8 cellular contexts compared by ENCODE assay signal in genomic region chr4:39616112-39616511, GRCh38. TPM values are rescaled to one million over a fixed set of nuclear protein-coding genes. Genes with fewer than 3 reads are reported as not detected.
DNase-seq lines count a peak whose midpoint lies in the region; ATAC-seq, FAIRE-seq and TF ChIP-seq lines count a peak whose summit lies in the region.
"Not testable (repeated sequence)": the region's sequence is repeated elsewhere in the genome, so short reads cannot be mapped to it uniquely, and the experiment has no call there.

No MANE protein-coding gene starts in this region.

- H3K79me2 ChIP-seq in endothelial cell of umbilical vein (ENCODE audit: control insufficient read depth, insufficient read depth, low read length) = not testable (repeated sequence)

- H3K4me3 Mint-ChIP-seq in IgD-negative memory B cell = peak overlapping the region in 2 of 4 donors; percentile 19 to 71

- intact Hi-C loops in adrenal gland (cut with DNase I); endothelial cell of umbilical vein (cut with micrococcal nuclease): not testable (repeated sequence)

- H2BK15ac ChIP-seq in mesenchymal stem cell (ENCODE audit: low read depth, poor library complexity, severe bottlenecking) = peak overlapping the region; percentile 52

- H3K4me2 ChIP-seq in endothelial cell of umbilical vein (ENCODE audit: insufficient read depth, low read length) (peak overlapping the region; percentile 57), skeletal muscle satellite cell (ENCODE audit: low read length) (peak overlapping the region; percentile 22)
- H3K4me2 ChIP-seq in mesenchymal stem cell (ENCODE audit: low read length, poor library complexity, severe bottlenecking) = not testable (repeated sequence)

- H3K4ac ChIP-seq in mesenchymal stem cell (ENCODE audit: low read depth in 1 of 2, low read length in 2 of 2) = not testable (repeated sequence)

- peaks cover 10% of the 10 kb centered on the region for H3K79me1 ChIP-seq in mesenchymal stem cell (replicated peaks; ENCODE audit: low read length, poor library complexity, severe bottlenecking)

- H3K4me3 ChIP-seq in SJSA1; adrenal gland; endothelial cell of umbilical vein (replicated peaks in 1 of 3; ENCODE audit: insufficient read depth in 1 of 3, low read depth in 1 of 3, low read length in 3 of 3); mesenchymal stem cell (ENCODE audit: insufficient read depth in 1 of 2, low read depth in 1 of 2, low read length in 2 of 2); skeletal muscle satellite cell (ENCODE audit: low read length): not testable (repeated sequence)

- not testable (repeated sequence) for H3K27me3 Mint-ChIP-seq in IgD-negative memory B cell

- not testable (repeated sequence) for H2AFZ ChIP-seq in endothelial cell of umbilical vein (ENCODE audit: low read depth, low read length); mesenchymal stem cell (ENCODE audit: low read depth, low read length)

- H3K9me3 Mint-ChIP-seq in IgD-negative memory B cell = not testable (repeated sequence)

- not testable (repeated sequence) for BruUV-seq in endothelial cell of umbilical vein (replicated peaks; lab: Mats Ljungman, UMichigan)

- DNase-seq in SJSA1 (ENCODE audit: low read depth in 1 of 2, low spot score in 2 of 2); adrenal gland; endothelial cell of umbilical vein (ENCODE audit: low read depth, low spot score); mesenchymal stem cell: not testable (repeated sequence)

- not testable (repeated sequence) for TF ChIP-seq CTCF in 22Rv1 (IDR thresholded peaks at IDR 0.05); adrenal gland (IDR thresholded peaks at IDR 0.05); endothelial cell of umbilical vein (IDR thresholded peaks at IDR 0.05; ENCODE audit: extremely low read depth in 1 of 2, insufficient read depth in 1 of 2, low read depth in 1 of 2, low read length in 2 of 2)

- peak overlapping the region; percentile 36 for H3K27ac ChIP-seq in 22Rv1
- H3K27ac ChIP-seq in SJSA1 = peak overlapping the region; percentile 55
- H3K27ac ChIP-seq in adrenal gland = peak overlapping the region in 3 of 5 donors; percentile 0 to 43 (median 18)
- peak overlapping the region; percentile 40 for H3K27ac ChIP-seq in endothelial cell of umbilical vein (ENCODE audit: insufficient read depth, low read depth, low read length)
- H3K27ac ChIP-seq in mesenchymal stem cell (ENCODE audit: low read length, poor library complexity, severe bottlenecking) = peak overlapping the region; percentile 65

- H3K36me3 Mint-ChIP-seq in IgD-negative memory B cell = not testable (repeated sequence)

- H3K4me1 ChIP-seq in SJSA1 (replicated peaks) (peaks cover 51% of the 10 kb centered on the region), adrenal gland (replicated peaks in 1 of 2) (peaks cover 39 to 57% of the 10 kb centered on the region in 2 donors), endothelial cell of umbilical vein (ENCODE audit: control insufficient read depth, extremely low read depth, insufficient read depth, low read length) (peaks cover 37% of the 10 kb centered on the region), skeletal muscle satellite cell (ENCODE audit: control insufficient read depth, insufficient read depth, low read length) (peaks cover 69% of the 10 kb centered on the region)
- H3K4me1 ChIP-seq in mesenchymal stem cell (ENCODE audit: control insufficient read depth, insufficient read depth, low read depth, low read length) = not testable (repeated sequence)

- not testable (repeated sequence) for H4K20me1 ChIP-seq in endothelial cell of umbilical vein (replicated peaks; ENCODE audit: control insufficient read depth, extremely low read depth, insufficient read depth, low read length)

- peak overlapping the region; percentile 83 for H2AK5ac ChIP-seq in mesenchymal stem cell (ENCODE audit: low read length, severe bottlenecking)

- not testable (repeated sequence) for H4K8ac ChIP-seq in mesenchymal stem cell (ENCODE audit: low read length)

- not testable (repeated sequence) for H2BK120ac ChIP-seq in mesenchymal stem cell (ENCODE audit: low read depth, low read length)

- H4K91ac ChIP-seq in mesenchymal stem cell (ENCODE audit: low read length) = not testable (repeated sequence)

- 92 to 99% (median 97%) methylated on average over 6 of the region's 6 CpGs for WGBS in adrenal gland, 4 donors
- WGBS in mesenchymal stem cell = 95% methylated on average over 6 of the region's 6 CpGs

- H2BK12ac ChIP-seq in mesenchymal stem cell (ENCODE audit: low read length in 2 of 2) = not testable (repeated sequence)

- H3K4me1 Mint-ChIP-seq in IgD-negative memory B cell = peaks cover 41 to 48% (median 46%) of the 10 kb centered on the region in 3 donors

- H3K9ac ChIP-seq in endothelial cell of umbilical vein (replicated peaks; ENCODE audit: extremely low read depth, insufficient read depth, low read length) = not testable (repeated sequence)
- peak overlapping the region; percentile 48 for H3K9ac ChIP-seq in mesenchymal stem cell (ENCODE audit: low read length)
- H3K9ac ChIP-seq in skeletal muscle satellite cell (ENCODE audit: low read depth, low read length) = peak overlapping the region; percentile 46

- CTCF ChIA-PET in endothelial cell of umbilical vein (lab: Charles Lee) = interaction anchor here (0.8 to 2.3 kb wide), 2 partner anchors 9 to 11 kb away, joined by 3 to 6 read pairs; no protein-coding TSS in a partner anchor

- ATAC-seq in GM18505 (IDR thresholded peaks at IDR 0.05; ENCODE audit: unreplicated experiment) = not testable (repeated sequence)

- H3K9me1 ChIP-seq in endothelial cell of umbilical vein (replicated peaks; ENCODE audit: control insufficient read depth, extremely low read depth, insufficient read depth, low read length) = not testable (repeated sequence)

- peak; percentile 23 for TF ChIP-seq POLR2A in GM18505 (IDR thresholded peaks at IDR 0.05; ENCODE audit: borderline replicate concordance, extremely low read depth, insufficient read depth, insufficient read length)
- not testable (repeated sequence) for TF ChIP-seq POLR2A in adrenal gland (IDR thresholded peaks at IDR 0.05); endothelial cell of umbilical vein (IDR thresholded peaks at IDR 0.05; ENCODE audit: low read depth, low read length)

- H3K36me3 ChIP-seq in SJSA1; adrenal gland (replicated peaks in 1 of 2); endothelial cell of umbilical vein (ENCODE audit: control insufficient read depth in 2 of 2, extremely low read depth in 1 of 2, insufficient read depth in 2 of 2, low read length in 2 of 2); mesenchymal stem cell (ENCODE audit: control insufficient read depth in 1 of 2, insufficient read depth in 2 of 2, low read depth in 1 of 2, low read length in 2 of 2); skeletal muscle satellite cell (ENCODE audit: insufficient read depth, low read length): not testable (repeated sequence)

- H3K27me3 ChIP-seq in SJSA1 (replicated peaks); adrenal gland; endothelial cell of umbilical vein (ENCODE audit: control insufficient read depth in 2 of 2, insufficient read depth in 2 of 2, low read length in 2 of 2); mesenchymal stem cell (ENCODE audit: control insufficient read depth in 1 of 2, insufficient read depth in 1 of 2, low read length in 2 of 2); skeletal muscle satellite cell (ENCODE audit: control insufficient read depth, insufficient read depth, low read length): not testable (repeated sequence)

- not testable (repeated sequence) for H3K23ac ChIP-seq in mesenchymal stem cell (ENCODE audit: low read length in 2 of 2)

- not testable (repeated sequence) for H2BK5ac ChIP-seq in mesenchymal stem cell (ENCODE audit: low read depth, low read length, poor library complexity, severe bottlenecking)

- not testable (repeated sequence) for H3K9me3 ChIP-seq in SJSA1 (replicated peaks); adrenal gland (replicated peaks in 1 of 3); endothelial cell of umbilical vein (replicated peaks; ENCODE audit: control insufficient read depth, insufficient read depth, low read length); mesenchymal stem cell (ENCODE audit: control insufficient read depth, low read length); skeletal muscle satellite cell (replicated peaks; ENCODE audit: low read length)

- peak overlapping the region in 2 of 3 donors; percentile 23 to 62 for H3K27ac Mint-ChIP-seq in IgD-negative memory B cell

- POLR2A ChIA-PET in endothelial cell of umbilical vein (lab: Charles Lee) = not testable (repeated sequence)

- peak overlapping the region in 1 of 2 experiments; percentile 48 for H3K18ac ChIP-seq in mesenchymal stem cell (ENCODE audit: low read depth in 1 of 2, low read length in 2 of 2)

- not testable (repeated sequence) for H3K14ac ChIP-seq in mesenchymal stem cell (ENCODE audit: low read length in 2 of 2)

- FAIRE-seq in endothelial cell of umbilical vein (lab: Jason Lieb, UNC) = not testable (repeated sequence)

- dilution Hi-C loops in endothelial cell of umbilical vein (cut with MboI; ENCODE audit: extremely low pct_ligation_motif_present, low sequenced_read_pairs) = not testable (repeated sequence)

RNA-seq across cellular contexts. Expression of gene SMIM14, which starts 22.6 kb away (rescaled TPM):
- polyA plus RNA-seq in IgD-negative memory B cell (189 TPM), adrenal gland (100 to 1,000 TPM in 1 of 3 donors, 10 to 100 TPM in 2; 24.1 to 117 (median 27.1) TPM), endothelial cell of umbilical vein (9.6 and 12.3 TPM in 2 replicates)
- total RNA-seq in SJSA1 (2014; rRNA removed; shearing (Covaris generic)) = 12.6 and 16.1 TPM in 2 replicates
- total RNA-seq in adrenal gland (100 to 1,000 TPM in 6 of 8 donors, 10 to 100 TPM in 2; 59.3 to 160 (median 126) TPM), endothelial cell of umbilical vein (15.1 and 15.4 TPM in 2 replicates)
- polyA plus RNA-seq in endothelial cell of umbilical vein (2011; cell fraction: cytosol; rRNA removed) = 10.3 and 14.8 TPM in 2 replicates
- polyA plus RNA-seq in endothelial cell of umbilical vein (2011; cell fraction: nucleus; rRNA removed) = 4.0 and 6.5 TPM in 2 replicates
- 12.7 and 17.8 TPM in 2 replicates for polyA plus RNA-seq in endothelial cell of umbilical vein (2012)
- polyA minus RNA-seq in endothelial cell of umbilical vein = 25.4 and 27.0 TPM in 2 replicates
- polyA minus RNA-seq in endothelial cell of umbilical vein (2011; cell fraction: cytosol; rRNA and poly(A)+ RNA removed) = 10.2 TPM
- 3.6 and 4.3 TPM in 2 replicates for polyA minus RNA-seq in endothelial cell of umbilical vein (2011; cell fraction: nucleus; rRNA and poly(A)+ RNA removed)
- polyA plus RNA-seq in mesenchymal stem cell (2013, experiment 1 of 2) = 15.1 TPM
- polyA plus RNA-seq in mesenchymal stem cell (2013, experiment 2 of 2) = 17.3 TPM
- total RNA-seq in skeletal muscle satellite cell (2012; rRNA removed) = 42.1 and 43.9 TPM in 2 replicates
